In genomic region chr19:3618144-3618810, GRCh38 we compare ENCODE assay signal across 8 cellular contexts. TPM values are rescaled to one million over a fixed set of nuclear protein-coding genes. Genes with fewer than 3 reads are reported as not detected.
A peak's percentile ranks its signal among the peaks of the same experiment; 100 is the strongest.
DNase-seq lines count a peak whose midpoint lies in the region; ATAC-seq, FAIRE-seq and TF ChIP-seq lines count a peak whose summit lies in the region.

No MANE protein-coding gene starts in this region.

- FAIRE-seq in bronchial epithelial cell (lab: Jason Lieb, UNC): no peak

- H3K36me3 ChIP-seq in bronchial epithelial cell (ENCODE audit: control insufficient read depth, insufficient read depth, low read length): peaks cover 13% of the 10 kb centered on the region

- no peak overlapping the region for H3K27ac ChIP-seq in VCaP

- DNase-seq in ACHN: peak; percentile 41
- peak; percentile 94 for DNase-seq in GM20000 (ENCODE audit: low spot score)
- DNase-seq in bronchial epithelial cell (ENCODE audit: low read depth): no peak
- DNase-seq in left lobe of liver (ENCODE audit: low spot score): peak; percentile 65
- DNase-seq in stimulated activated CD8-positive, alpha-beta memory T cell treated with anti-CD3 and anti-CD28 coated beads, Interleukin-12 subunit alpha, Interleukin-12 subunit beta, amount 100 ng/mL, for 4 hours (ENCODE audit: low read depth): peak; percentile 28
- no peak for DNase-seq in NCI-H510A (lab: John Stamatoyannopoulos, UW)

- TF ChIP-seq CTCF in GM20000 (IDR thresholded peaks at IDR 0.05; ENCODE audit: extremely low read depth, missing control alignments) (peak; percentile 92), VCaP (conservative IDR thresholded peaks at IDR 0.05) (peak; percentile 68), bronchial epithelial cell (IDR thresholded peaks at IDR 0.05; ENCODE audit: insufficient read depth, low read length, severe bottlenecking) (peak; percentile 81)

- peak; percentile 77 for ATAC-seq in left lobe of liver
- ATAC-seq in HG03135 (IDR thresholded peaks at IDR 0.05; ENCODE audit: unreplicated experiment): no peak

- no peak overlapping the region for H3K4me3 ChIP-seq in bronchial epithelial cell (ENCODE audit: low read depth, low read length)

- no peaks in the 10 kb centered on the region for H3K27me3 ChIP-seq in bronchial epithelial cell (ENCODE audit: control insufficient read depth, insufficient read depth, low read length)

- in situ Hi-C loops in ACHN (cut with HindIII; ENCODE audit: low pct_ligation_motif_present, low pct_unique_long_range_greater_than_20kb, low sequenced_read_pairs): no loop called here

RNA-seq across cellular contexts. Expression of gene CACTIN, which starts 8.3 kb away (rescaled TPM):
- 30.2 and 30.3 TPM in 2 replicates for total RNA-seq in bronchial epithelial cell
- 12.5 TPM for total RNA-seq in left lobe of liver

RNA-seq across cellular contexts. Expression of gene TBXA2R, which starts 11.6 kb away (rescaled TPM):
- total RNA-seq in bronchial epithelial cell (not detected in 2 replicates), left lobe of liver (4.4 TPM)

RNA-seq across cellular contexts. Expression of gene GIPC3, which starts 33.0 kb away (rescaled TPM):
- total RNA-seq in bronchial epithelial cell: not detected in 2 replicates
- total RNA-seq in left lobe of liver: 0.75 TPM

RNA-seq across cellular contexts. Expression of gene HMG20B, which starts 45.5 kb away (rescaled TPM):
- 37.4 and 48.3 TPM in 2 replicates for total RNA-seq in bronchial epithelial cell
- total RNA-seq in left lobe of liver: 44.2 TPM

Comparison
In these comparisons a context has a peak if more than half of its experiments do, and no peak if none do; other contexts are left out.
1. DNase-seq: peak in ACHN (single experiment), GM20000 (single experiment), left lobe of liver (single experiment) and stimulated activated CD8-positive, alpha-beta memory T cell treated with anti-CD3 and anti-CD28 coated beads, Interleukin-12 subunit alpha, Interleukin-12 subunit beta, amount 100 ng/mL, for 4 hours (single experiment); none in bronchial epithelial cell (single experiment) and NCI-H510A (single experiment).
2. Peak in every context shown above with its lines, with median percentiles within 50 percentile points of each other: CTCF ChIP-seq.